ENCODE assay signal across 20 cellular contexts in the genomic region with DNA sequence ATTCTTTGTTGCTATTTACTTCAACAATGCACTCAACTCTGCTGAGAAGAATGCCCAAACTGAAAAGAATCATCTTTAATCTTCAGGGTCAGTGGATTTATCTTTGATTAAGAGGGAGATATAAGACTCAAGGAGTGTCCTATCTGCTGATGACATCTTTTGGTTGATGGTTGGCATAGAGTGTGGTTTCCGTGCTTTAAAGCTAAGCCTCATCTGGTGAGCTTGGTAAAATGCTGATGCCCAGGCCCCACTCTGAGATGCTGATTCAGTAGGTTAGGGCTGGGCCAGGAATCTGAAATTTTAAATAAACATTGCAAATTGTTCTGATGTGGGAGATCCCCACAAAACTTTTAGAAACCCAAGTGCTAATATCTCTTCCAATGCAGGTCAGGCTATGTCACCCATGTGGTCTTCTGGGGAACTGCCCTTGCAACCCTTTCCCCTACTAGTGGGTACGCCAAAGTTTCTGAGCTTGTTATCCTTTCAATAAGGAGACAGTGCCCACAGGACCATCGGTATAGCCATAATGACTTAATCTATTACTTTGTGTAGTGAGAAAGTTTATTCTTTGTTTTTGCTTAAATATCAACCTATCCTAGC.
DNase-seq lines count a peak whose midpoint lies in the region; ATAC-seq and TF ChIP-seq lines count a peak whose summit lies in the region.
"Had no signal": no experiment of that assay in that cellular context is flagged by ENCODE, and none has a peak within 500 bp of the region (broad histone marks: within the 10 kb centered on the region; RNA-seq: fewer than 3 reads in every experiment).

No MANE protein-coding gene starts in this region.

- no peak for DNase-seq in CD4-positive, alpha-beta T cell
- DNase-seq in GM12864 (ENCODE audit: low read depth): no peak
- no peak for DNase-seq in activated naive CD4-positive, alpha-beta T cell treated with anti-CD3 and anti-CD28 coated beads, Interleukin-2, amount 50 U/mL, for 72 hours (ENCODE audit: low spot score in 2 of 2)
- no peak for DNase-seq in naive thymus-derived CD8-positive, alpha-beta T cell
- DNase-seq in NCI-H1436 (lab: John Stamatoyannopoulos, UW): no peak
- no peak for DNase-seq in SKM-1 treated with dmso at 0.1 percent for 144 hours (lab: John Stamatoyannopoulos, UW; ENCODE audit: unreplicated experiment)
- DNase-seq: activated CD4-positive, alpha-beta T cell treated with anti-CD3 and anti-CD28 coated beads, Interleukin-2, amount 50 U/mL, for 48 hours; aorta; Caco-2; cerebellar nuclear complex; effector CD8-positive, alpha-beta T cell; H7; left ventricle myocardium inferior; mucosa of descending colon; NCI-H2107; NCI-H510A treated with DMSO at 0.1 percent for 48 hours; tibial artery had no signal

- peaks cover 79% of the 10 kb centered on the region for H3K4me1 Mint-ChIP-seq in CD4-positive, alpha-beta T cell (ENCODE audit: low read depth)
- H3K4me1 Mint-ChIP-seq in naive thymus-derived CD8-positive, alpha-beta T cell: peaks cover 26 to 85% (median 68%) of the 10 kb centered on the region in 4 donors

- peak overlapping the region; percentile 93 for H3K27ac Mint-ChIP-seq in CD4-positive, alpha-beta T cell
- peak overlapping the region; percentile 10 to 50 for H3K27ac Mint-ChIP-seq in activated naive CD4-positive, alpha-beta T cell treated with anti-CD3 and anti-CD28 coated beads, Interleukin-2, amount 50 U/mL, for 72 hours
- H3K27ac Mint-ChIP-seq in naive thymus-derived CD8-positive, alpha-beta T cell: peak overlapping the region; percentile 67 to 98 (median 90)

- intact Hi-C loops in CD4-positive, alpha-beta T cell (cut with DNase I, micrococcal nuclease): loop anchor here in 1 of 2 experiments (5.0 kb wide), 1 partner anchor 1535 kb away; the partner anchor contains the start of gene BTN3A1

- no peaks in the 10 kb centered on the region for H3K27me3 ChIP-seq in CD4-positive, alpha-beta T cell (ENCODE audit: control insufficient read depth, insufficient read depth, low read length)
- H3K27me3 ChIP-seq: right atrium auricular region, tibial artery had no signal

- H3K4me3 Mint-ChIP-seq in CD4-positive, alpha-beta T cell: peak overlapping the region; percentile 46
- H3K4me3 Mint-ChIP-seq in naive thymus-derived CD8-positive, alpha-beta T cell: peak overlapping the region in 5 of 10 donors; percentile 33 to 67 (median 48)

- ATAC-seq in CD4-positive, alpha-beta T cell (ENCODE audit: poor library complexity): no peak
- ATAC-seq in activated naive CD4-positive, alpha-beta T cell treated with anti-CD3 and anti-CD28 coated beads, Interleukin-2, amount 50 U/mL, for 72 hours: peak in 1 of 2 donors; percentile 49
- peak in 1 of 2 donors; percentile 17 for ATAC-seq in naive thymus-derived CD8-positive, alpha-beta T cell
- ATAC-seq in GM18517 (IDR thresholded peaks at IDR 0.05; ENCODE audit: unreplicated experiment): no peak
- no peak for ATAC-seq in GM21526 (IDR thresholded peaks at IDR 0.05; ENCODE audit: low FRiP score, unreplicated experiment)
- ATAC-seq: mucosa of descending colon had no signal

- no peak overlapping the region for H3K4me3 ChIP-seq in GM12864 (ENCODE audit: low read depth, low read length)
- H3K4me3 ChIP-seq: left ventricle myocardium inferior, mucosa of descending colon, right atrium auricular region, tibial artery had no signal

- H3K27ac ChIP-seq in CD4-positive, alpha-beta T cell (ENCODE audit: low read depth, low read length): peak overlapping the region; percentile 33
- H3K27ac ChIP-seq: left ventricle myocardium inferior, right atrium auricular region, tibial artery had no signal

- no peaks in the 10 kb centered on the region for H3K9me3 ChIP-seq in CD4-positive, alpha-beta T cell (ENCODE audit: control insufficient read depth, low read length)
- H3K9me3 ChIP-seq: Caco-2, left ventricle myocardium inferior, mucosa of descending colon, right atrium auricular region, tibial artery had no signal

- CTCF ChIA-PET in CD4-positive, alpha-beta T cell (lab: Charles Lee): interaction anchor here (0.7 to 4.1 kb wide), 9 partner anchors 9 to 160 kb away, joined by 3 to 24 read pairs (median 9); no protein-coding TSS in a partner anchor

- no peaks in the 10 kb centered on the region for H3K27me3 Mint-ChIP-seq in CD4-positive, alpha-beta T cell
- no peaks in the 10 kb centered on the region for H3K27me3 Mint-ChIP-seq in naive thymus-derived CD8-positive, alpha-beta T cell

- H3K9me3 Mint-ChIP-seq in CD4-positive, alpha-beta T cell: no peaks in the 10 kb centered on the region
- H3K9me3 Mint-ChIP-seq in activated naive CD4-positive, alpha-beta T cell treated with anti-CD3 and anti-CD28 coated beads, Interleukin-2, amount 50 U/mL, for 72 hours: no peaks in the 10 kb centered on the region
- H3K9me3 Mint-ChIP-seq in naive thymus-derived CD8-positive, alpha-beta T cell: peaks cover 0 to 3% (median 0%) of the 10 kb centered on the region in 9 donors

- POLR2A ChIA-PET in CD4-positive, alpha-beta T cell (lab: Charles Lee): interaction anchor here (0.8 to 3.5 kb wide), 6 partner anchors 9 to 124 kb away, joined by 3 to 18 read pairs (median 5); no protein-coding TSS in a partner anchor
- POLR2A ChIA-PET in naive thymus-derived CD8-positive, alpha-beta T cell (lab: Charles Lee): interaction anchor here (0.6 to 2.5 kb wide), 4 partner anchors 10 to 129 kb away, joined by 3 to 13 read pairs (median 3); no protein-coding TSS in a partner anchor

- H3K36me3 Mint-ChIP-seq in CD4-positive, alpha-beta T cell (ENCODE audit: low read depth): peaks cover 96% of the 10 kb centered on the region
- H3K36me3 Mint-ChIP-seq in activated naive CD4-positive, alpha-beta T cell treated with anti-CD3 and anti-CD28 coated beads, Interleukin-2, amount 50 U/mL, for 72 hours: peaks cover 10 to 52% of the 10 kb centered on the region in 2 donors
- peaks cover 11 to 93% (median 44%) of the 10 kb centered on the region in 3 donors for H3K36me3 Mint-ChIP-seq in naive thymus-derived CD8-positive, alpha-beta T cell

- peak; percentile 19 for TF ChIP-seq CTCF in CD4-positive, alpha-beta T cell (IDR thresholded peaks at IDR 0.05)
- TF ChIP-seq CTCF in GM12864 (IDR thresholded peaks at IDR 0.05; ENCODE audit: low read depth, low read length, missing control alignments): peak; percentile 24

Comparison
In these comparisons a context has a peak if more than half of its experiments do, and no peak if none do; other contexts are left out.
1. H3K27ac Mint-ChIP-seq: peak in every context shown above with its lines; median percentile 93 in CD4-positive, alpha-beta T cell; 90 in naive thymus-derived CD8-positive, alpha-beta T cell; 30 in activated naive CD4-positive, alpha-beta T cell treated with anti-CD3 and anti-CD28 coated beads, Interleukin-2, amount 50 U/mL, for 72 hours.